In genomic region chr11:128345316-128345715, GRCh38 we compare ENCODE assay signal across 26 cellular contexts.
DNase-seq lines count a peak whose midpoint lies in the region; ATAC-seq and TF ChIP-seq lines count a peak whose summit lies in the region.
"Had no signal": no experiment of that assay in that cellular context is flagged by ENCODE, and none has a peak within 500 bp of the region (broad histone marks: within the 10 kb centered on the region; RNA-seq: fewer than 3 reads in every experiment).

No MANE protein-coding gene starts in this region.

- H3K4me3 Mint-ChIP-seq in activated CD8-positive, alpha-beta memory T cell treated with anti-CD3 and anti-CD28 coated beads, Interleukin-2, amount 10 ng/mL, durations not matched to agents 7 days and 5 days: no peak overlapping the region
- no peak overlapping the region for H3K4me3 Mint-ChIP-seq in CD8-positive, alpha-beta T cell
- H3K4me3 Mint-ChIP-seq in activated CD4-positive, alpha-beta memory T cell treated with anti-CD3 and anti-CD28 coated beads for 36 hours: no peak overlapping the region
- no peak overlapping the region for H3K4me3 Mint-ChIP-seq in immature natural killer cell
- H3K4me3 Mint-ChIP-seq: activated naive CD4-positive, alpha-beta T cell treated with anti-CD3 and anti-CD28 coated beads, Interleukin-2, amount 10 ng/mL, durations not matched to agents 7 days and 5 days; B cell; stimulated activated naive CD8-positive, alpha-beta T cell treated with anti-CD3 and anti-CD28 coated beads, Interleukin-15, amount 100 ng/mL, for 72 hours had no signal

- H3K27ac Mint-ChIP-seq in activated CD8-positive, alpha-beta memory T cell treated with anti-CD3 and anti-CD28 coated beads, Interleukin-2, amount 10 ng/mL, durations not matched to agents 7 days and 5 days: peak overlapping the region; percentile 53
- H3K27ac Mint-ChIP-seq in CD8-positive, alpha-beta T cell: peak overlapping the region; percentile 83
- peak overlapping the region; percentile 81 for H3K27ac Mint-ChIP-seq in activated CD4-positive, alpha-beta memory T cell treated with anti-CD3 and anti-CD28 coated beads for 36 hours
- H3K27ac Mint-ChIP-seq in immature natural killer cell: peak overlapping the region in 5 of 6 donors; percentile 14 to 81 (median 75)
- H3K27ac Mint-ChIP-seq: activated naive CD4-positive, alpha-beta T cell treated with anti-CD3 and anti-CD28 coated beads, Interleukin-2, amount 10 ng/mL, durations not matched to agents 7 days and 5 days; B cell had no signal

- no peaks in the 10 kb centered on the region for H3K9me3 Mint-ChIP-seq in activated CD8-positive, alpha-beta memory T cell treated with anti-CD3 and anti-CD28 coated beads, Interleukin-2, amount 10 ng/mL, durations not matched to agents 7 days and 5 days (ENCODE audit: low read depth)
- no peaks in the 10 kb centered on the region for H3K9me3 Mint-ChIP-seq in CD8-positive, alpha-beta T cell
- no peaks in the 10 kb centered on the region for H3K9me3 Mint-ChIP-seq in activated CD4-positive, alpha-beta memory T cell treated with anti-CD3 and anti-CD28 coated beads for 36 hours
- no peaks in the 10 kb centered on the region for H3K9me3 Mint-ChIP-seq in immature natural killer cell
- H3K9me3 Mint-ChIP-seq: activated naive CD4-positive, alpha-beta T cell treated with anti-CD3 and anti-CD28 coated beads, Interleukin-2, amount 10 ng/mL, durations not matched to agents 7 days and 5 days had no signal

- no peaks in the 10 kb centered on the region for H3K9me3 ChIP-seq in CD8-positive, alpha-beta T cell (ENCODE audit: low read length)
- H3K9me3 ChIP-seq: gastrocnemius medialis, neutrophil, right atrium auricular region, thoracic aorta had no signal

- DNase-seq in activated CD8-positive, alpha-beta memory T cell treated with anti-CD3 and anti-CD28 coated beads, Interleukin-2, amount 10 ng/mL, durations not matched to agents 7 days and 5 days: no peak
- no peak for DNase-seq in activated CD8-positive, alpha-beta memory T cell treated with anti-CD3 and anti-CD28 coated beads, Interleukin-2, amount 50 U/mL, for 48 hours
- no peak for DNase-seq in CD8-positive, alpha-beta T cell
- DNase-seq in activated CD4-positive, alpha-beta memory T cell treated with anti-CD3 and anti-CD28 coated beads for 36 hours: no peak
- DNase-seq in immature natural killer cell: peak; percentile 16 to 34 (median 32)
- DNase-seq: ACHN; activated CD4-positive, alpha-beta T cell treated with anti-CD3 and anti-CD28 coated beads, Interleukin-2, amount 50 U/mL, for 48 hours; activated naive CD4-positive, alpha-beta T cell treated with anti-CD3 and anti-CD28 coated beads, Interleukin-2, amount 10 ng/mL, durations not matched to agents 7 days and 5 days; activated T-cell treated with anti-CD3 and anti-CD28 coated beads for 4 hours; gastrocnemius medialis; KBM-7; MM.1S; NCI-H1930; NCI-H526; PC-9; posterior cingulate gyrus; stimulated activated naive CD8-positive, alpha-beta T cell treated with anti-CD3 and anti-CD28 coated beads, Interleukin-15, amount 100 ng/mL, for 72 hours had no signal

- H3K27ac ChIP-seq in CD8-positive, alpha-beta T cell (ENCODE audit: low read depth, low read length): no peak overlapping the region
- H3K27ac ChIP-seq: gastrocnemius medialis, HL-60, neutrophil, PC-9, right atrium auricular region, SK-N-MC, thoracic aorta had no signal

- H3K4me1 Mint-ChIP-seq in activated CD8-positive, alpha-beta memory T cell treated with anti-CD3 and anti-CD28 coated beads, Interleukin-2, amount 10 ng/mL, durations not matched to agents 7 days and 5 days: peaks cover 73% of the 10 kb centered on the region
- peaks cover 78% of the 10 kb centered on the region for H3K4me1 Mint-ChIP-seq in CD8-positive, alpha-beta T cell (ENCODE audit: low read depth)
- peaks cover 90% of the 10 kb centered on the region for H3K4me1 Mint-ChIP-seq in activated CD4-positive, alpha-beta memory T cell treated with anti-CD3 and anti-CD28 coated beads for 36 hours (ENCODE audit: low read depth)
- H3K4me1 Mint-ChIP-seq in immature natural killer cell: peaks cover 46 to 64% of the 10 kb centered on the region in 2 donors

- peaks cover 60% of the 10 kb centered on the region for H3K4me1 ChIP-seq in CD8-positive, alpha-beta T cell (ENCODE audit: insufficient read depth, low read length)

- TF ChIP-seq CTCF in CD8-positive, alpha-beta T cell (IDR thresholded peaks at IDR 0.05): no peak

- intact Hi-C loops in CD8-positive, alpha-beta T cell (cut with DNase I, micrococcal nuclease): loop anchor here in 1 of 2 experiments (1.0 to 2.0 kb wide), 3 partner anchors 19 to 43 kb away; no protein-coding TSS in a partner anchor
- intact Hi-C loops in activated CD4-positive, alpha-beta memory T cell treated with anti-CD3 and anti-CD28 coated beads for 36 hours (cut with micrococcal nuclease): loop anchor here (2.0 to 10.0 kb wide), 3 partner anchors 53 to 1659 kb away; partner anchors contain the start of genes FLI1 and PRDM10

- POLR2A ChIA-PET in CD8-positive, alpha-beta T cell (lab: Charles Lee): interaction anchor here (1.5 to 1.6 kb wide), 2 partner anchors 43 to 107 kb away, joined by 5 to 7 read pairs; no protein-coding TSS in a partner anchor
- POLR2A ChIA-PET in activated CD4-positive, alpha-beta memory T cell treated with anti-CD3 and anti-CD28 coated beads for 36 hours (lab: Charles Lee): interaction anchor here (1.0 to 5.6 kb wide), 5 partner anchors 19 to 279 kb away, joined by 4 to 93 read pairs (median 5); no protein-coding TSS in a partner anchor

- ATAC-seq in activated CD8-positive, alpha-beta memory T cell treated with anti-CD3 and anti-CD28 coated beads, Interleukin-2, amount 10 ng/mL, durations not matched to agents 7 days and 5 days: peak; percentile 12
- ATAC-seq in CD8-positive, alpha-beta T cell: peak; percentile 18
- ATAC-seq in HG03045 (IDR thresholded peaks at IDR 0.05; ENCODE audit: unreplicated experiment) (no peak), HG02642 (IDR thresholded peaks at IDR 0.05; ENCODE audit: poor library complexity, unreplicated experiment) (no peak)
- ATAC-seq: gastrocnemius medialis; stimulated activated naive CD8-positive, alpha-beta T cell treated with anti-CD3 and anti-CD28 coated beads, Interleukin-15, amount 100 ng/mL, for 72 hours had no signal

- no peaks in the 10 kb centered on the region for H3K27me3 Mint-ChIP-seq in activated CD8-positive, alpha-beta memory T cell treated with anti-CD3 and anti-CD28 coated beads, Interleukin-2, amount 10 ng/mL, durations not matched to agents 7 days and 5 days
- H3K27me3 Mint-ChIP-seq in CD8-positive, alpha-beta T cell (ENCODE audit: low read depth): no peaks in the 10 kb centered on the region
- H3K27me3 Mint-ChIP-seq in activated CD4-positive, alpha-beta memory T cell treated with anti-CD3 and anti-CD28 coated beads for 36 hours: no peaks in the 10 kb centered on the region
- H3K27me3 Mint-ChIP-seq in immature natural killer cell (ENCODE audit: low read depth in 3 of 3): peaks cover 0 to 3% (median 0%) of the 10 kb centered on the region in 3 donors
- H3K27me3 Mint-ChIP-seq: activated naive CD4-positive, alpha-beta T cell treated with anti-CD3 and anti-CD28 coated beads, Interleukin-2, amount 10 ng/mL, durations not matched to agents 7 days and 5 days; B cell; stimulated activated naive CD8-positive, alpha-beta T cell treated with anti-CD3 and anti-CD28 coated beads, Interleukin-15, amount 100 ng/mL, for 72 hours had no signal

- no peak overlapping the region for H3K4me3 ChIP-seq in CD8-positive, alpha-beta T cell (ENCODE audit: low read depth, low read length)
- H3K4me3 ChIP-seq: gastrocnemius medialis, PC-9, right atrium auricular region, SK-N-MC, smooth muscle cell, thoracic aorta had no signal

- no peaks in the 10 kb centered on the region for H3K27me3 ChIP-seq in CD8-positive, alpha-beta T cell (ENCODE audit: insufficient read depth, low read length)
- H3K27me3 ChIP-seq: gastrocnemius medialis, neutrophil, right atrium auricular region had no signal

- no peaks in the 10 kb centered on the region for H3K36me3 ChIP-seq in CD8-positive, alpha-beta T cell (ENCODE audit: insufficient read depth, low read length)
- H3K36me3 ChIP-seq: gastrocnemius medialis, neutrophil, right atrium auricular region, thoracic aorta had no signal

- peaks cover 5% of the 10 kb centered on the region for H3K36me3 Mint-ChIP-seq in activated CD8-positive, alpha-beta memory T cell treated with anti-CD3 and anti-CD28 coated beads, Interleukin-2, amount 10 ng/mL, durations not matched to agents 7 days and 5 days
- no peaks in the 10 kb centered on the region for H3K36me3 Mint-ChIP-seq in CD8-positive, alpha-beta T cell
- no peaks in the 10 kb centered on the region for H3K36me3 Mint-ChIP-seq in activated CD4-positive, alpha-beta memory T cell treated with anti-CD3 and anti-CD28 coated beads for 36 hours
- no peaks in the 10 kb centered on the region for H3K36me3 Mint-ChIP-seq in immature natural killer cell

- CTCF ChIA-PET in activated CD8-positive, alpha-beta memory T cell treated with anti-CD3 and anti-CD28 coated beads, Interleukin-2, amount 10 ng/mL, durations not matched to agents 7 days and 5 days (lab: Charles Lee): interaction anchor here (1.0 to 1.5 kb wide), 3 partner anchors 22 to 486 kb away, joined by 3 to 4 read pairs (median 3); no protein-coding TSS in a partner anchor
- CTCF ChIA-PET in CD8-positive, alpha-beta T cell (lab: Charles Lee): no interaction called here
- CTCF ChIA-PET in activated CD4-positive, alpha-beta memory T cell treated with anti-CD3 and anti-CD28 coated beads for 36 hours (lab: Charles Lee): interaction anchor here (1.0 to 7.2 kb wide), 4 partner anchors 21 to 128 kb away, joined by 3 to 49 read pairs (median 3); no protein-coding TSS in a partner anchor

Comparison
In these comparisons a context has a peak if more than half of its experiments do, and no peak if none do; other contexts are left out.
1. ATAC-seq: peak in activated CD8-positive, alpha-beta memory T cell treated with anti-CD3 and anti-CD28 coated beads, Interleukin-2, amount 10 ng/mL, durations not matched to agents 7 days and 5 days (single experiment) and CD8-positive, alpha-beta T cell (single experiment); none in HG03045 (single experiment) and HG02642 (single experiment).
2. DNase-seq: peak in immature natural killer cell (3 of 3); none in activated CD8-positive, alpha-beta memory T cell treated with anti-CD3 and anti-CD28 coated beads, Interleukin-2, amount 10 ng/mL, durations not matched to agents 7 days and 5 days (single experiment), activated CD8-positive, alpha-beta memory T cell treated with anti-CD3 and anti-CD28 coated beads, Interleukin-2, amount 50 U/mL, for 48 hours (single experiment), CD8-positive, alpha-beta T cell (0 of 7) and activated CD4-positive, alpha-beta memory T cell treated with anti-CD3 and anti-CD28 coated beads for 36 hours (single experiment).
3. Peak in every context shown above with its lines, with median percentiles within 50 percentile points of each other: H3K27ac Mint-ChIP-seq.